In genomic region chr2:226333388-226333787, GRCh38 we compare ENCODE assay signal across 25 cellular contexts.
DNase-seq lines count a peak whose midpoint lies in the region; ATAC-seq and TF ChIP-seq lines count a peak whose summit lies in the region.
"Had no signal": no experiment of that assay in that cellular context is flagged by ENCODE, and none has a peak within 500 bp of the region (broad histone marks: within the 10 kb centered on the region; RNA-seq: fewer than 3 reads in every experiment).

No MANE protein-coding gene starts in this region.

- CTCF ChIA-PET in naive thymus-derived CD4-positive, alpha-beta T cell (lab: Charles Lee) = no interaction called here
- CTCF ChIA-PET in T-cell (lab: Charles Lee) = no interaction called here

- H3K27me3 ChIP-seq in HL-60 (ENCODE audit: insufficient read depth, poor library complexity, severe bottlenecking) = no peaks in the 10 kb centered on the region
- H3K27me3 ChIP-seq in naive thymus-derived CD4-positive, alpha-beta T cell (ENCODE audit: control insufficient read depth in 2 of 2, insufficient read depth in 2 of 2, low read length in 2 of 2) = no peaks in the 10 kb centered on the region

- H3K27ac ChIP-seq in HL-60 (replicated peaks) = no peak overlapping the region
- no peak overlapping the region for H3K27ac ChIP-seq in naive thymus-derived CD4-positive, alpha-beta T cell (ENCODE audit: low read depth, low read length)
- H3K27ac ChIP-seq: RWPE1 had no signal

- no peaks in the 10 kb centered on the region for H3K36me3 Mint-ChIP-seq in naive thymus-derived CD4-positive, alpha-beta T cell
- no peaks in the 10 kb centered on the region for H3K36me3 Mint-ChIP-seq in T-cell

- DNase-seq in NCI-H82 (lab: John Stamatoyannopoulos, UW) (peak; percentile 12), NCI-H82 treated with DMSO at 0.1 percent for 48 hours (lab: John Stamatoyannopoulos, UW; ENCODE audit: unreplicated experiment) (no peak), HL-60 (ENCODE audit: low read depth in 1 of 2, low spot score in 1 of 2) (peak; percentile 32 to 73), NB4 (ENCODE audit: low read depth) (peak; percentile 47), SHP77 (lab: John Stamatoyannopoulos, UW) (no peak), T-cell (no peak)
- no peak for DNase-seq in naive thymus-derived CD4-positive, alpha-beta T cell
- DNase-seq: 8988T; ACHN; CD4-positive, alpha-beta T cell; NCI-H1092 treated with DMSO at 0.1 percent for 48 hours; NCI-H1436; NCI-H187 treated with DMSO at 0.1 percent for 48 hours; NCI-H2107; NCI-H524; NCI-H748 treated with DMSO at 0.1 percent for 48 hours; NK-92 treated with Interleukin-12 subunit alpha and Interleukin-12 subunit beta, amount 100 ng/mL, for 24 hours; SHP77 treated with DMSO at 0.1 percent for 48 hours; SK-N-SH; T-helper 1 cell had no signal

- peak; percentile 54 for ATAC-seq in naive thymus-derived CD4-positive, alpha-beta T cell
- ATAC-seq in T-cell (replicated peaks in 1 of 4) = no peak
- ATAC-seq in GM19023 (IDR thresholded peaks at IDR 0.05; ENCODE audit: unreplicated experiment) = no peak
- ATAC-seq: GM12878, Panc1 had no signal

- peaks cover 0 to 4% (median 0%) of the 10 kb centered on the region in 5 donors for H3K27me3 Mint-ChIP-seq in naive thymus-derived CD4-positive, alpha-beta T cell
- H3K27me3 Mint-ChIP-seq in T-cell = no peaks in the 10 kb centered on the region

- H3K4me1 ChIP-seq in naive thymus-derived CD4-positive, alpha-beta T cell (ENCODE audit: control insufficient read depth in 2 of 2, insufficient read depth in 2 of 2, low read length in 2 of 2) = no peaks in the 10 kb centered on the region

- peaks cover 0 to 2% (median 0%) of the 10 kb centered on the region in 11 donors for H3K9me3 Mint-ChIP-seq in naive thymus-derived CD4-positive, alpha-beta T cell
- H3K9me3 Mint-ChIP-seq in T-cell = no peaks in the 10 kb centered on the region
- H3K9me3 Mint-ChIP-seq: CD4-positive, alpha-beta T cell; T-helper 2 cell treated with Interferon-gamma antibody and Interleukin-4, amounts not matched to agents 5 μg/mL and 100 μg/mL, for 36 hours had no signal

- TF ChIP-seq CTCF in HL-60 (IDR thresholded peaks at IDR 0.05; ENCODE audit: insufficient read depth, low read length) (no peak), NB4 (IDR thresholded peaks at IDR 0.05; ENCODE audit: low read depth, low read length) (no peak)

- H3K4me1 Mint-ChIP-seq in naive thymus-derived CD4-positive, alpha-beta T cell = no peaks in the 10 kb centered on the region
- H3K4me1 Mint-ChIP-seq in T-cell = no peaks in the 10 kb centered on the region

- POLR2A ChIA-PET in naive thymus-derived CD4-positive, alpha-beta T cell (lab: Charles Lee) = no interaction called here
- POLR2A ChIA-PET in T-cell (lab: Charles Lee) = no interaction called here

- no peak overlapping the region for H3K4me3 Mint-ChIP-seq in naive thymus-derived CD4-positive, alpha-beta T cell
- no peak overlapping the region for H3K4me3 Mint-ChIP-seq in T-cell
- H3K4me3 Mint-ChIP-seq: CD4-positive, alpha-beta T cell; T-helper 2 cell treated with Interferon-gamma antibody and Interleukin-4, amounts not matched to agents 5 μg/mL and 100 μg/mL, for 36 hours had no signal

- no peak overlapping the region for H3K27ac Mint-ChIP-seq in naive thymus-derived CD4-positive, alpha-beta T cell
- H3K27ac Mint-ChIP-seq in T-cell = no peak overlapping the region
- H3K27ac Mint-ChIP-seq: CD4-positive, alpha-beta T cell; T-helper 2 cell treated with Interferon-gamma antibody and Interleukin-4, amounts not matched to agents 5 μg/mL and 100 μg/mL, for 36 hours had no signal

- TF ChIP-seq POLR2A in NB4 (IDR thresholded peaks at IDR 0.05; ENCODE audit: extremely low read depth, insufficient read length) = no peak

- H3K4me3 ChIP-seq in HL-60 (replicated peaks; ENCODE audit: insufficient read depth, low read length) = no peak overlapping the region
- H3K4me3 ChIP-seq in NB4 (ENCODE audit: low read depth, low read length) = no peak overlapping the region
- H3K4me3 ChIP-seq in naive thymus-derived CD4-positive, alpha-beta T cell (ENCODE audit: low read length) = no peak overlapping the region
- H3K4me3 ChIP-seq: GM12878 had no signal

- no peaks in the 10 kb centered on the region for H3K9me3 ChIP-seq in naive thymus-derived CD4-positive, alpha-beta T cell (ENCODE audit: control insufficient read depth in 2 of 3, low read length in 3 of 3)
- H3K9me3 ChIP-seq: SK-N-SH had no signal

- H3K36me3 ChIP-seq in naive thymus-derived CD4-positive, alpha-beta T cell (ENCODE audit: control insufficient read depth in 2 of 3, insufficient read depth in 3 of 3, low read length in 3 of 3) = no peaks in the 10 kb centered on the region

- intact Hi-C loops in naive thymus-derived CD4-positive, alpha-beta T cell (cut with micrococcal nuclease) = no loop called here

Comparison
In these comparisons a context has a peak if more than half of its experiments do, and no peak if none do; other contexts are left out.
1. DNase-seq: peak in NCI-H82 (single experiment), HL-60 (2 of 2) and NB4 (single experiment); none in NCI-H82 treated with DMSO at 0.1 percent for 48 hours (single experiment), naive thymus-derived CD4-positive, alpha-beta T cell (0 of 9), SHP77 (0 of 2) and T-cell (0 of 34).